1 cellular context compared by ENCODE assay signal in the genomic region with DNA sequence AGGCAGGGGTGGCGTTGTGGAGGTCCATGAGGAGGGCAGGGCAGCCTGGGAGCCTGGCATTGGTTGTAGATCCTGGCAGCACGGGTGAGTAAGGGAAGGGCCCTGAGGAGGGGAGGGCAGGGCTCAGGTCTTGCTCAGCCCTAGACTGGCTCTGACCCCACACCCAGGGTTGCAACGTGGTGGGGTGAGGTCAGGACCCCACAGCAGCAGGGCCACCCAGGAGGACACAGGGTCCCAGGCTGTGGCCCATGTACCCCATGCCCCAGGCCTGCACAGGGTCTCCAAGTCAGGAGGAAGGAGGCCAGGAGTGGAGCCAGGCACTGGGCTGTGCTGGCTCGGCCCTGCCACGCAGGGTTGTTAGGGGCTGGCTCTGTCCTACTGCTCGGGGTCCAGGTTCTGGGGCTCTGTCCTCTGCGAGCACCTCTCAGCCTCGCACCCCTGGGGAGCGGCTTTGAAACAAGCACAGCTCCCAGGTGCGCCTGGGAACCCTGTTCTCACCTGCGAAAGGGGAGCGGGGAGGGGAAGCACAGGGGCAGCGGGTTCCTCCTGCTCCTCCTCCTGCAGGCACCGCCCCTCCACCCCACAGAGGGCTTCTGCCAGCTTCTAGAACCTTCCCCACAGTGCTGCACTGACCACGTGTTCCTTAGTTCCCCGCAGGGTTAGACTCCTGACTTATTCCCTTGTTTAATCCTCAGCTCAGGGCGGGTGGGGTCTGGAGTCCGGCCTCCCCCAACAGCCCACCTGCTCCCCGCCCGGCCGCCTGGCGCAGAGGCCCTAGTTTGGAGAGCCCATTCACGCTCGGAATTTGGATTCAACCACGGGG.
TF ChIP-seq lines count a peak whose summit lies in the region.

No MANE protein-coding gene starts in this region.

TF ChIP-seq in IMR-90, 13 proteins besides CTCF, POLR2A, EP300 and RAD21:
- TF ChIP-seq NFE2L2 (IDR thresholded peaks at IDR 0.05; ENCODE audit: low read depth, low read length) (no peak), CHD1 (IDR thresholded peaks at IDR 0.05; ENCODE audit: low read depth, low read length) (no peak)
